29 cellular contexts compared by ENCODE assay signal in the genomic region with DNA sequence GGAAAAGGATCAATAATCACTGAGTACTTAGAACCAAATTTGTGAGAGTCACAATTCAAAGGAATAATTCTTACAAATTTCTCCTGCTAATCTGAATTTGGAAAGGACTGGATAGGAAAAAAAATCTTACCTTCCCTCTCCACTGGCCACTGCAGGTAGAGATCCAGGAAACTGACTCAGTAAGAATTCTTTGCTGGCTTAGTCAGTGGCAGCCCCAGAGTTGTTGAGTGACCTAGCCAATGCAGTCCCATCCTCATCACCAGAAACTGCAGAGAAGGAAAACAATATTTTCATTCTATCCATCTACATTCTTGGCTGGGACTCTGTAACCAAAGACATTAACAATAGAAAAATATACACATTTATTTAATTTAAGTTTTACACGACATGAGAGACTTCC.
DNase-seq lines count a peak whose midpoint lies in the region; ATAC-seq, FAIRE-seq and TF ChIP-seq lines count a peak whose summit lies in the region.
"Had no signal": no experiment of that assay in that cellular context is flagged by ENCODE, and none has a peak within 500 bp of the region (broad histone marks: within the 10 kb centered on the region; RNA-seq: fewer than 3 reads in every experiment).

No MANE protein-coding gene starts in this region.

- FAIRE-seq in astrocyte (lab: Jason Lieb, UNC) (no peak), urothelium cell line (lab: Jason Lieb, UNC) (no peak)
- FAIRE-seq: endothelial cell of umbilical vein, K562 had no signal

- no peaks in the 10 kb centered on the region for H4K20me1 ChIP-seq in astrocyte (ENCODE audit: insufficient read depth, low read length)

- H3K27ac Mint-ChIP-seq in MCF 10A (ENCODE audit: low read depth, unreplicated experiment) (no peak overlapping the region), astrocyte (ENCODE audit: unreplicated experiment) (peak overlapping the region; percentile 77)
- H3K27ac Mint-ChIP-seq: activated CD4-positive, alpha-beta T cell treated with anti-CD3 and anti-CD28 coated beads for 36 hours; activated naive CD8-positive, alpha-beta T cell treated with anti-CD3 and anti-CD28 coated beads, Interleukin-2, amount 10 ng/mL, durations not matched to agents 7 days and 5 days; CD4-positive, CD25-positive, alpha-beta regulatory T cell; naive thymus-derived CD8-positive, alpha-beta T cell; stimulated activated naive CD8-positive, alpha-beta T cell treated with anti-CD3 and anti-CD28 coated beads, Interleukin-15, amount 100 ng/mL, for 72 hours had no signal

- DNase-seq in MCF 10A (ENCODE audit: unreplicated experiment) (peak; percentile 21), breast epithelium (ENCODE audit: low spot score in 2 of 2) (no peak), astrocyte (ENCODE audit: low read depth) (peak; percentile 40), glomerular visceral epithelial cell (ENCODE audit: extremely low spot score) (peak; percentile 48), urothelium cell line (ENCODE audit: low spot score) (peak; percentile 57), NCI-H748 (lab: John Stamatoyannopoulos, UW; ENCODE audit: unreplicated experiment) (no peak), epidermal melanocyte (ENCODE audit: insufficient read length, low spot score) (no peak)
- DNase-seq: activated CD4-positive, alpha-beta T cell treated with anti-CD3 and anti-CD28 coated beads for 36 hours; activated effector memory CD4-positive, alpha-beta T cell treated with anti-CD3 and anti-CD28 coated beads, Interleukin-2, amount 50 U/mL, for 16 hours; activated naive CD8-positive, alpha-beta T cell treated with anti-CD3 and anti-CD28 coated beads, Interleukin-2, amount 10 ng/mL, durations not matched to agents 7 days and 5 days; CD4-positive, CD25-positive, alpha-beta regulatory T cell; GOT3; left ventricle myocardium inferior; MG63; naive thymus-derived CD8-positive, alpha-beta T cell; NCI-H2029; NCI-H526 treated with DMSO at 0.1 percent for 48 hours; retina; RPMI8226; stimulated activated CD8-positive, alpha-beta memory T cell treated with anti-CD3 and anti-CD28 coated beads, Interleukin-4, amount 100 ng/mL, for 48 hours; stimulated activated naive CD8-positive, alpha-beta T cell treated with anti-CD3 and anti-CD28 coated beads, Interleukin-15, amount 100 ng/mL, for 72 hours; tibial artery had no signal

- H3K4me3 Mint-ChIP-seq in MCF 10A (ENCODE audit: unreplicated experiment): no peak overlapping the region
- H3K4me3 Mint-ChIP-seq in astrocyte (ENCODE audit: unreplicated experiment): no peak overlapping the region
- H3K4me3 Mint-ChIP-seq: activated CD4-positive, alpha-beta T cell treated with anti-CD3 and anti-CD28 coated beads for 36 hours; activated naive CD8-positive, alpha-beta T cell treated with anti-CD3 and anti-CD28 coated beads, Interleukin-2, amount 10 ng/mL, durations not matched to agents 7 days and 5 days; CD4-positive, CD25-positive, alpha-beta regulatory T cell; naive thymus-derived CD8-positive, alpha-beta T cell; stimulated activated naive CD8-positive, alpha-beta T cell treated with anti-CD3 and anti-CD28 coated beads, Interleukin-15, amount 100 ng/mL, for 72 hours had no signal

- H3K4me1 ChIP-seq in breast epithelium (no peaks in the 10 kb centered on the region), astrocyte (ENCODE audit: insufficient read depth, low read length) (no peaks in the 10 kb centered on the region)
- H3K4me1 ChIP-seq: ascending aorta, left ventricle myocardium inferior had no signal

- H3K4me1 Mint-ChIP-seq in MCF 10A (ENCODE audit: insufficient read depth, unreplicated experiment) (no peaks in the 10 kb centered on the region), astrocyte (ENCODE audit: low read depth, unreplicated experiment) (peaks cover 29% of the 10 kb centered on the region)
- H3K4me1 Mint-ChIP-seq: activated CD4-positive, alpha-beta T cell treated with anti-CD3 and anti-CD28 coated beads for 36 hours; activated naive CD8-positive, alpha-beta T cell treated with anti-CD3 and anti-CD28 coated beads, Interleukin-2, amount 10 ng/mL, durations not matched to agents 7 days and 5 days; CD4-positive, CD25-positive, alpha-beta regulatory T cell; naive thymus-derived CD8-positive, alpha-beta T cell; stimulated activated naive CD8-positive, alpha-beta T cell treated with anti-CD3 and anti-CD28 coated beads, Interleukin-15, amount 100 ng/mL, for 72 hours had no signal

- POLR2A ChIA-PET in MCF 10A (lab: Yijun Ruan, JAX): no interaction called here

- no peaks in the 10 kb centered on the region for H3K27me3 ChIP-seq in breast epithelium
- no peaks in the 10 kb centered on the region for H3K27me3 ChIP-seq in astrocyte (ENCODE audit: insufficient read depth, low read length)
- H3K27me3 ChIP-seq: ascending aorta, MG63, tibial artery had no signal

- H3K27ac ChIP-seq in breast epithelium (no peak overlapping the region), astrocyte (ENCODE audit: low read depth, low read length) (no peak overlapping the region)
- H3K27ac ChIP-seq: 22Rv1, ascending aorta, left ventricle myocardium inferior, SK-N-MC, skin epidermis, tibial artery had no signal

- no peak overlapping the region for H3K4me2 ChIP-seq in astrocyte (ENCODE audit: low read length)

- TF ChIP-seq CTCF in MCF 10A (IDR thresholded peaks at IDR 0.05; ENCODE audit: unreplicated experiment) (no peak), breast epithelium (IDR thresholded peaks at IDR 0.05) (no peak), astrocyte (IDR thresholded peaks at IDR 0.05; ENCODE audit: insufficient read depth, low read depth, low read length) (no peak)

- no peak for ATAC-seq in HG02973 (IDR thresholded peaks at IDR 0.05; ENCODE audit: unreplicated experiment)
- ATAC-seq: activated CD4-positive, alpha-beta T cell treated with anti-CD3 and anti-CD28 coated beads for 36 hours; K562; naive thymus-derived CD8-positive, alpha-beta T cell; stimulated activated naive CD8-positive, alpha-beta T cell treated with anti-CD3 and anti-CD28 coated beads, Interleukin-15, amount 100 ng/mL, for 72 hours had no signal

- H3K9me3 ChIP-seq in breast epithelium: no peaks in the 10 kb centered on the region
- H3K9me3 ChIP-seq in astrocyte (ENCODE audit: insufficient read depth, low read depth, low read length): no peaks in the 10 kb centered on the region
- H3K9me3 ChIP-seq: ascending aorta, left ventricle myocardium inferior, MG63, tibial artery had no signal

- H3K9me3 Mint-ChIP-seq in MCF 10A (ENCODE audit: unreplicated experiment) (no peaks in the 10 kb centered on the region), astrocyte (ENCODE audit: unreplicated experiment) (peaks cover 8% of the 10 kb centered on the region)

- H2AFZ ChIP-seq in astrocyte (ENCODE audit: low read depth, low read length): no peak overlapping the region

- no peaks in the 10 kb centered on the region for H3K27me3 Mint-ChIP-seq in MCF 10A (ENCODE audit: insufficient read depth, unreplicated experiment)
- peaks cover 6% of the 10 kb centered on the region for H3K27me3 Mint-ChIP-seq in astrocyte (ENCODE audit: low read depth, unreplicated experiment)
- H3K27me3 Mint-ChIP-seq: activated CD4-positive, alpha-beta T cell treated with anti-CD3 and anti-CD28 coated beads for 36 hours; activated naive CD8-positive, alpha-beta T cell treated with anti-CD3 and anti-CD28 coated beads, Interleukin-2, amount 10 ng/mL, durations not matched to agents 7 days and 5 days; CD4-positive, CD25-positive, alpha-beta regulatory T cell; naive thymus-derived CD8-positive, alpha-beta T cell; stimulated activated naive CD8-positive, alpha-beta T cell treated with anti-CD3 and anti-CD28 coated beads, Interleukin-15, amount 100 ng/mL, for 72 hours had no signal

- H3K4me3 ChIP-seq in breast epithelium (no peak overlapping the region), astrocyte (ENCODE audit: insufficient read depth, low read depth, low read length) (no peak overlapping the region)
- H3K4me3 ChIP-seq: ascending aorta, K562, left ventricle myocardium inferior, MG63, SK-N-MC, skin epidermis, tibial artery had no signal

- H3K9ac ChIP-seq in astrocyte (ENCODE audit: low read length): no peak overlapping the region

- H3K79me2 ChIP-seq in astrocyte (ENCODE audit: insufficient read depth, low read length): no peaks in the 10 kb centered on the region

- intact Hi-C loops in MCF 10A (cut with micrococcal nuclease): no loop called here
- intact Hi-C loops in breast epithelium (cut with DNase I; ENCODE audit: low total_unique reads): no loop called here

- CTCF ChIA-PET in MCF 10A (lab: Yijun Ruan, JAX): no interaction called here

- no peak for TF ChIP-seq POLR2A in breast epithelium (IDR thresholded peaks at IDR 0.05)

- no peaks in the 10 kb centered on the region for H3K36me3 Mint-ChIP-seq in MCF 10A (ENCODE audit: insufficient read depth, unreplicated experiment)
- peaks cover 5% of the 10 kb centered on the region for H3K36me3 Mint-ChIP-seq in astrocyte (ENCODE audit: low read depth, unreplicated experiment)
- H3K36me3 Mint-ChIP-seq: activated naive CD8-positive, alpha-beta T cell treated with anti-CD3 and anti-CD28 coated beads, Interleukin-2, amount 10 ng/mL, durations not matched to agents 7 days and 5 days; CD4-positive, CD25-positive, alpha-beta regulatory T cell; naive thymus-derived CD8-positive, alpha-beta T cell had no signal

- H3K36me3 ChIP-seq in breast epithelium (no peaks in the 10 kb centered on the region), astrocyte (ENCODE audit: insufficient read depth, low read length) (no peaks in the 10 kb centered on the region)
- H3K36me3 ChIP-seq: ascending aorta, left ventricle myocardium inferior, MG63, tibial artery had no signal

- BruUV-seq in MCF 10A (replicated peaks; lab: Mats Ljungman, UMichigan): no TSS peak

Comparison
In these comparisons a context has a peak if more than half of its experiments do, and no peak if none do; other contexts are left out.
1. DNase-seq: peak in MCF 10A (single experiment), astrocyte (single experiment), glomerular visceral epithelial cell (single experiment) and urothelium cell line (single experiment); none in breast epithelium (0 of 2), NCI-H748 (single experiment) and epidermal melanocyte (single experiment).